Comparison of ENCODE assay signal across 17 cellular contexts in the genomic region with DNA sequence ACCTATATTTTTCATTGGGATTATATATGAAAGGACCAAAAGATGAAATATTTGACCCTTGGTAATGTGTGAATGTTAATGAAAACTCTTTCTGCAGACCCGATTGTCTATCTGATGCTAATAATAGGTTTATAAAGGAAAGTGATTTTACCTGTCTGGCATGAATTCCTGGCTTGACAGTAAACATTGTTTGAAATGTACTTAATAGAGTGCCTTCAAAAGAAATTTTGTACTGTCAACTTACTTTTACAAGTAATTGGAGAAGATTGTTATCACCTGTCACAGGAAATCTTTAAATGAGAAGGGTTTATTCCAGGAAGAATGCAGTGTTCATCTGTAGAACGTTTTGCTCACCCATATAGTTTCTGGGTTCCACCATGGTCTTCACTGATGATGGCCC.
DNase-seq lines count a peak whose midpoint lies in the region; ATAC-seq, FAIRE-seq and TF ChIP-seq lines count a peak whose summit lies in the region.
"Had no signal": no experiment of that assay in that cellular context is flagged by ENCODE, and none has a peak within 500 bp of the region (broad histone marks: within the 10 kb centered on the region; RNA-seq: fewer than 3 reads in every experiment).

No MANE protein-coding gene starts in this region.

- BruUV-seq in mammary epithelial cell (replicated peaks; lab: Mats Ljungman, UMichigan) = no TSS peak

- CTCF ChIA-PET in mammary epithelial cell (lab: Charles Lee; ENCODE audit: low non-redundant PET) = no interaction called here

- WGBS in mammary epithelial cell (ENCODE audit: low coverage, missing lambda C conversion rate) = 64% methylated on average over 2 of the region's 2 CpGs

- dilution Hi-C loops in mammary epithelial cell (cut with HindIII; ENCODE audit: low sequenced_read_pairs) = no loop called here

- H3K9ac ChIP-seq in mammary epithelial cell (ENCODE audit: insufficient read depth, low read length) (no peak overlapping the region), neural cell (ENCODE audit: low read length) (no peak overlapping the region)

- no peak for DNase-seq in H54 (ENCODE audit: insufficient read length, low spot score)
- peak; percentile 84 for DNase-seq in LNCaP clone FGC (ENCODE audit: low read depth)
- DNase-seq in mammary epithelial cell = no peak
- no peak for DNase-seq in NK-92 treated with Interleukin-12 subunit alpha and Interleukin-12 subunit beta, amount 100 ng/mL, for 24 hours (lab: John Stamatoyannopoulos, UW)
- DNase-seq: C1 segment of cervical spinal cord; CD4-positive, alpha-beta memory T cell; COR-L47; DND-41; GDM1; H9 had no signal

- no peaks in the 10 kb centered on the region for H3K27me3 ChIP-seq in mammary epithelial cell (ENCODE audit: insufficient read depth, low read length)
- no peaks in the 10 kb centered on the region for H3K27me3 ChIP-seq in neural cell (ENCODE audit: insufficient read depth, low read depth, low read length)

- H3K36me3 ChIP-seq in mammary epithelial cell (ENCODE audit: insufficient read depth, low read length) (no peaks in the 10 kb centered on the region), neural cell (ENCODE audit: insufficient read depth, low read length) (no peaks in the 10 kb centered on the region)

- H3K79me2 ChIP-seq in mammary epithelial cell (ENCODE audit: insufficient read depth, low read length) = no peaks in the 10 kb centered on the region
- no peaks in the 10 kb centered on the region for H3K79me2 ChIP-seq in neural cell (replicated peaks; ENCODE audit: insufficient read depth, low read length)

- peaks cover 3% of the 10 kb centered on the region for H3F3A ChIP-seq in neural cell (ENCODE audit: insufficient read depth, low read length, poor library complexity, severe bottlenecking)

- FAIRE-seq in H54 (lab: Jason Lieb, UNC) = peak; percentile 48
- FAIRE-seq: A204.1, GM12892 had no signal

- in situ Hi-C loops in mammary epithelial cell (cut with MboI; ENCODE audit: low sequenced_read_pairs in 2 of 2) = loop anchor here in 1 of 2 donors (10.0 kb wide), 1 partner anchor 580 kb away; no protein-coding TSS in a partner anchor

- TF ChIP-seq CTCF in LNCaP clone FGC (IDR thresholded peaks at IDR 0.05; ENCODE audit: control insufficient read depth, extremely low read depth, insufficient read depth) = no peak
- no peak for TF ChIP-seq CTCF in mammary epithelial cell (conservative IDR thresholded peaks at IDR 0.05 in 1 of 2, IDR thresholded peaks at IDR 0.05 in 1 of 2; ENCODE audit: extremely low read depth in 1 of 2, insufficient read depth in 1 of 2, low read depth in 1 of 2, low read length in 2 of 2)
- TF ChIP-seq CTCF in neural cell (IDR thresholded peaks at IDR 0.05; ENCODE audit: poor library complexity, severe bottlenecking) = no peak

- H3K4me3 ChIP-seq in LNCaP clone FGC (ENCODE audit: low read depth, low read length) (no peak overlapping the region), mammary epithelial cell (replicated peaks in 1 of 3; ENCODE audit: insufficient read depth in 1 of 3, low read depth in 2 of 3, low read length in 3 of 3) (no peak overlapping the region), neural cell (ENCODE audit: low read length) (peak overlapping the region; percentile 43)
- H3K4me3 ChIP-seq: GM23338 had no signal

- no peak for TF ChIP-seq POLR2A in H54 (IDR thresholded peaks at IDR 0.05; ENCODE audit: low read depth, low read length)

- no peak for ATAC-seq in HG02610 (IDR thresholded peaks at IDR 0.05; ENCODE audit: unreplicated experiment)
- ATAC-seq in HG03565 (IDR thresholded peaks at IDR 0.05; ENCODE audit: unreplicated experiment) = no peak
- ATAC-seq: GM23338 had no signal

- H3K9me3 ChIP-seq in mammary epithelial cell (replicated peaks; ENCODE audit: insufficient read depth, low read length) (peaks cover 2% of the 10 kb centered on the region), neural cell (ENCODE audit: low read length) (no peaks in the 10 kb centered on the region)

- no peaks in the 10 kb centered on the region for H3K9me2 ChIP-seq in neural cell (ENCODE audit: insufficient read depth, low read length)

- intact Hi-C loops in mammary epithelial cell (cut with micrococcal nuclease) = loop anchor here (5.0 to 10.0 kb wide), 4 partner anchors 250 to 410 kb away; no protein-coding TSS in a partner anchor

- TF ChIP-seq EP300 in neural cell (conservative IDR thresholded peaks at IDR 0.05; ENCODE audit: poor library complexity, severe bottlenecking) = peak; percentile 95

- TF ChIP-seq RAD21 in neural cell (conservative IDR thresholded peaks at IDR 0.05) = no peak

- peak overlapping the region; percentile 31 for H2AFZ ChIP-seq in mammary epithelial cell (ENCODE audit: low read depth, low read length)
- no peak overlapping the region for H2AFZ ChIP-seq in neural cell (ENCODE audit: low read depth, low read length)
- H2AFZ ChIP-seq: GM23338 had no signal

- H4K20me1 ChIP-seq in mammary epithelial cell (ENCODE audit: insufficient read depth, low read length) (no peaks in the 10 kb centered on the region), neural cell (ENCODE audit: insufficient read depth) (no peaks in the 10 kb centered on the region)

- H3K4me2 ChIP-seq in mammary epithelial cell (ENCODE audit: insufficient read depth, low read depth, low read length) (no peak overlapping the region), neural cell (ENCODE audit: low read length) (peak overlapping the region; percentile 15)
- H3K4me2 ChIP-seq: GM23338 had no signal

- H3K27ac ChIP-seq in mammary epithelial cell (ENCODE audit: insufficient read depth, low read depth, low read length) (peak overlapping the region; percentile 100), neural cell (ENCODE audit: low read length) (peak overlapping the region; percentile 31)
- H3K27ac ChIP-seq: HL-60 had no signal

- peaks cover 53% of the 10 kb centered on the region for H3K4me1 ChIP-seq in mammary epithelial cell (ENCODE audit: insufficient read depth, low read length)

TF ChIP-seq in neural cell, 6 proteins besides CTCF, POLR2A, EP300 and RAD21:
- TF ChIP-seq, protein P1, sequence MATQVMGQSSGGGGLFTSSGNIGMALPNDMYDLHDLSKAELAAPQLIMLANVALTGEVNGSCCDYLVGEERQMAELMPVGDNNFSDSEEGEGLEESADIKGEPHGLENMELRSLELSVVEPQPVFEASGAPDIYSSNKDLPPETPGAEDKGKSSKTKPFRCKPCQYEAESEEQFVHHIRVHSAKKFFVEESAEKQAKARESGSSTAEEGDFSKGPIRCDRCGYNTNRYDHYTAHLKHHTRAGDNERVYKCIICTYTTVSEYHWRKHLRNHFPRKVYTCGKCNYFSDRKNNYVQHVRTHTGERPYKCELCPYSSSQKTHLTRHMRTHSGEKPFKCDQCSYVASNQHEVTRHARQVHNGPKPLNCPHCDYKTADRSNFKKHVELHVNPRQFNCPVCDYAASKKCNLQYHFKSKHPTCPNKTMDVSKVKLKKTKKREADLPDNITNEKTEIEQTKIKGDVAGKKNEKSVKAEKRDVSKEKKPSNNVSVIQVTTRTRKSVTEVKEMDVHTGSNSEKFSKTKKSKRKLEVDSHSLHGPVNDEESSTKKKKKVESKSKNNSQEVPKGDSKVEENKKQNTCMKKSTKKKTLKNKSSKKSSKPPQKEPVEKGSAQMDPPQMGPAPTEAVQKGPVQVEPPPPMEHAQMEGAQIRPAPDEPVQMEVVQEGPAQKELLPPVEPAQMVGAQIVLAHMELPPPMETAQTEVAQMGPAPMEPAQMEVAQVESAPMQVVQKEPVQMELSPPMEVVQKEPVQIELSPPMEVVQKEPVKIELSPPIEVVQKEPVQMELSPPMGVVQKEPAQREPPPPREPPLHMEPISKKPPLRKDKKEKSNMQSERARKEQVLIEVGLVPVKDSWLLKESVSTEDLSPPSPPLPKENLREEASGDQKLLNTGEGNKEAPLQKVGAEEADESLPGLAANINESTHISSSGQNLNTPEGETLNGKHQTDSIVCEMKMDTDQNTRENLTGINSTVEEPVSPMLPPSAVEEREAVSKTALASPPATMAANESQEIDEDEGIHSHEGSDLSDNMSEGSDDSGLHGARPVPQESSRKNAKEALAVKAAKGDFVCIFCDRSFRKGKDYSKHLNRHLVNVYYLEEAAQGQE (IDR thresholded peaks at IDR 0.05; ENCODE audit: borderline replicate concordance) = peak; percentile 56
- peak; percentile 89 for TF ChIP-seq POLR2AphosphoS5 (IDR thresholded peaks at IDR 0.05)
- no peak for TF ChIP-seq TAF1 (IDR thresholded peaks at IDR 0.05; ENCODE audit: low read depth)
